Comparison of ENCODE assay signal across 8 cellular contexts in genomic region chr3:8503871-8504610, GRCh38. TPM values are rescaled to one million over a fixed set of nuclear protein-coding genes. Genes with fewer than 3 reads are reported as not detected.
A peak's percentile ranks its signal among the peaks of the same experiment; 100 is the strongest.
DNase-seq lines count a peak whose midpoint lies in the region; ATAC-seq and TF ChIP-seq lines count a peak whose summit lies in the region.

No MANE protein-coding gene starts in this region.

- no peak overlapping the region for H2AFZ ChIP-seq in neuronal stem cell (ENCODE audit: low read length)

- TF ChIP-seq CTCF in GM06990 (IDR thresholded peaks at IDR 0.05; ENCODE audit: insufficient read depth, low read length, poor library complexity, severe bottlenecking) (peak; percentile 18), chondrocyte (IDR thresholded peaks at IDR 0.05) (peak; percentile 54)

- H3K36me3 ChIP-seq in GM06990 (ENCODE audit: control insufficient read depth, insufficient read depth, low read length), result no peaks in the 10 kb centered on the region
- H3K36me3 ChIP-seq in neuronal stem cell (replicated peaks in 1 of 2; ENCODE audit: control insufficient read depth in 2 of 2, insufficient read depth in 2 of 2, low read length in 2 of 2), result no peaks in the 10 kb centered on the region

- DNase-seq in GM06990 (ENCODE audit: extremely low read depth, insufficient read length) (peak; percentile 56), chondrocyte (ENCODE audit: low spot score) (no peak), renal cortical epithelial cell (ENCODE audit: low read depth) (peak; percentile 40), neuronal stem cell (ENCODE audit: low spot score) (no peak), NCI-H2171 treated with DMSO at 0.1 percent for 48 hours (lab: John Stamatoyannopoulos, UW) (no peak), hypothalamus (lab: John Stamatoyannopoulos, UW) (no peak)

- peaks cover 85% of the 10 kb centered on the region for H3K4me1 Mint-ChIP-seq in chondrocyte (ENCODE audit: low read depth)

- H3K27me3 ChIP-seq in GM06990 (replicated peaks; ENCODE audit: control insufficient read depth, insufficient read depth, low read length) (no peaks in the 10 kb centered on the region), neuronal stem cell (ENCODE audit: control insufficient read depth in 3 of 3, insufficient read depth in 3 of 3, low read depth in 1 of 3, low read length in 3 of 3) (no peaks in the 10 kb centered on the region)

- peak overlapping the region; percentile 96 for H3K27ac Mint-ChIP-seq in chondrocyte (ENCODE audit: unreplicated experiment)

- H2BK12ac ChIP-seq in neuronal stem cell (ENCODE audit: low read length), result no peak overlapping the region

- H4K91ac ChIP-seq in neuronal stem cell (ENCODE audit: low read depth, low read length, poor library complexity), result no peak overlapping the region

- H3K4me3 Mint-ChIP-seq in chondrocyte (ENCODE audit: unreplicated experiment), result peak overlapping the region; percentile 82

- H3K23ac ChIP-seq in neuronal stem cell (ENCODE audit: low read depth, low read length, poor library complexity), result no peak overlapping the region

- no peak overlapping the region for H2BK5ac ChIP-seq in neuronal stem cell (ENCODE audit: low read length)

- H3K27me3 Mint-ChIP-seq in chondrocyte (ENCODE audit: low read depth), result no peaks in the 10 kb centered on the region

- peak overlapping the region; percentile 5; the same call in 1 of the 2 replicates for H3K4me3 ChIP-seq in GM06990 (replicated peaks; ENCODE audit: low read depth, low read length)
- H3K4me3 ChIP-seq in neuronal stem cell (ENCODE audit: low read length in 2 of 2), result no peak overlapping the region

- peaks cover 0 to 2% of the 10 kb centered on the region in 2 donors for H3K9me3 ChIP-seq in neuronal stem cell (replicated peaks in 1 of 2; ENCODE audit: control insufficient read depth in 2 of 2, insufficient read depth in 1 of 2, low read depth in 1 of 2, low read length in 2 of 2)

- H3K4me1 ChIP-seq in neuronal stem cell (ENCODE audit: control insufficient read depth in 2 of 2, insufficient read depth in 1 of 2, low read depth in 1 of 2, low read length in 2 of 2), result peaks cover 15 to 17% of the 10 kb centered on the region in 2 donors

- H2AK5ac ChIP-seq in neuronal stem cell (ENCODE audit: low read depth, low read length), result no peak overlapping the region

- peaks cover 23% of the 10 kb centered on the region for H3K36me3 Mint-ChIP-seq in chondrocyte (ENCODE audit: low read depth)

- WGBS in neuronal stem cell (ENCODE audit: extremely low coverage in 2 of 2, insufficient read length in 2 of 2, insufficient replicate concordance in 1 of 2), 2 donors, result no CpG with 5 or more reads among the region's 8 CpGs

- no peak overlapping the region for H3K27ac ChIP-seq in neuronal stem cell (replicated peaks; ENCODE audit: low read length)

- H4K8ac ChIP-seq in neuronal stem cell (ENCODE audit: low read depth, low read length), result no peak overlapping the region

- no peaks in the 10 kb centered on the region for H3K79me1 ChIP-seq in neuronal stem cell (ENCODE audit: low read depth, low read length)

- no peaks in the 10 kb centered on the region for H3K9me3 Mint-ChIP-seq in chondrocyte (ENCODE audit: low read depth)

- H3K14ac ChIP-seq in neuronal stem cell (ENCODE audit: low read length), result no peak overlapping the region

- H2BK120ac ChIP-seq in neuronal stem cell (ENCODE audit: low read depth, low read length), result no peak overlapping the region

- H3K4ac ChIP-seq in neuronal stem cell (ENCODE audit: low read length), result no peak overlapping the region

- H2BK15ac ChIP-seq in neuronal stem cell (ENCODE audit: low read length), result no peak overlapping the region

- peak; percentile 17 for ATAC-seq in HG02759 (IDR thresholded peaks at IDR 0.05; ENCODE audit: unreplicated experiment)
- no peak for ATAC-seq in GM19324 (IDR thresholded peaks at IDR 0.05; ENCODE audit: low FRiP score, unreplicated experiment)

- H3K18ac ChIP-seq in neuronal stem cell (ENCODE audit: low read length), result no peak overlapping the region

- H3K4me2 ChIP-seq in neuronal stem cell (ENCODE audit: insufficient read depth, low read length, poor library complexity, severe bottlenecking), result no peak overlapping the region

- H3K9ac ChIP-seq in neuronal stem cell (ENCODE audit: low read depth, low read length, poor library complexity), result no peak overlapping the region

RNA-seq across cellular contexts. Expression of gene LMCD1, which starts 2.4 kb away (rescaled TPM):
- total RNA-seq in chondrocyte (260 to 268 TPM (median 263 TPM) in 3 replicates), renal cortical epithelial cell (119 and 499 TPM in 2 replicates)
- polyA plus RNA-seq in neuronal stem cell (2013, experiment 1 of 2), result 1.4 TPM
- 1.6 TPM for polyA plus RNA-seq in neuronal stem cell (2013, experiment 2 of 2)

Comparison
In these comparisons a context has a peak if more than half of its experiments do, and no peak if none do; other contexts are left out.
1. DNase-seq: peak in GM06990 (single experiment) and renal cortical epithelial cell (single experiment); none in chondrocyte (single experiment), neuronal stem cell (single experiment), NCI-H2171 treated with DMSO at 0.1 percent for 48 hours (single experiment) and hypothalamus (0 of 51).